Comparison of ENCODE assay signal across 26 cellular contexts in the genomic region with DNA sequence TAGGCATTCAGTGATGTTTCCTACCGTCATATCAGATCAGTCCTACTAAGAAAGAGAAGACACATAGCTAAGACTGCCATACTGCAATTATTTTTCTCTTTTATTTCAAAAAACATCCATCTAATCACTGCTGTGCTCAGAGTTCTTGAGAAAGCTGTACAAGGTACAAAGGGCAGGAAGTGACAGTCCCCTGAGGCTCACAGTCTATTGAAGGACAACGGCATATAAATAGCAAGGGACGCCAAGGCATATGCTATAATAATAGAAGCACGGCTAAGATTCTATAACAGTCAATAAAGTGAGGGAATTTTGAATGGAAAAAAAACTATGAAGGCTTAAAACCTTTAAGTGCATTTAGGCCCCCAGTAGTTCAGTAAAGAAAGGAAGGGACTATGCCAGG.
"Had no signal": no experiment of that assay in that cellular context is flagged by ENCODE, and none has a peak within 500 bp of the region (broad histone marks: within the 10 kb centered on the region; RNA-seq: fewer than 3 reads in every experiment).

No MANE protein-coding gene starts in this region.

- DNase-seq: activated CD4-positive, alpha-beta T cell treated with anti-CD3 and anti-CD28 coated beads for 48 hours; activated CD4-positive, alpha-beta T cell treated with anti-CD3 and anti-CD28 coated beads, Interleukin-2, amount 50 U/mL, for 48 hours; activated CD8-positive, alpha-beta memory T cell treated with anti-CD3 and anti-CD28 coated beads for 24 hours; activated effector memory CD4-positive, alpha-beta T cell treated with Interleukin-2 at 50 U/mL for 16 hours; activated naive CD4-positive, alpha-beta T cell treated with anti-CD3 and anti-CD28 coated beads for 36 hours; activated naive CD8-positive, alpha-beta T cell treated with anti-CD3 and anti-CD28 coated beads for 36 hours; adrenal gland; aorta; body of pancreas; head of caudate nucleus; kidney glomerular epithelial cell; left lung; mucosa of descending colon; retina; sigmoid colon; stimulated activated CD4-positive, alpha-beta T cell treated with anti-CD3 and anti-CD28 coated beads, Interleukin-15, amount 100 ng/mL, for 24 hours; stimulated activated CD4-positive, alpha-beta T cell treated with anti-CD3 and anti-CD28 coated beads, Interleukin-2, amount 100 ng/mL, for 24 hours; stimulated activated naive B cell treated with anti-CD40 and anti-IgM and Interleukin-4, amounts not matched to agents 10 μg/mL and 1 μg/mL and 100 μg/mL, for 72 hours; stomach; T-helper 9 cell; thyroid gland; upper lobe of left lung had no signal

- H3K9me3 ChIP-seq: adrenal gland, body of pancreas, left lung, mucosa of descending colon, neutrophil, sigmoid colon, stomach, thyroid gland, upper lobe of left lung, vagina had no signal

- ATAC-seq: body of pancreas; left lung; mucosa of descending colon; natural killer cell treated with Interleukin-12 subunit alpha and Interleukin-12 subunit beta and Interleukin-15 and Interleukin-18, amount 100 ng/mL, for 72 hours had no signal

- H3K4me1 ChIP-seq: adrenal gland, body of pancreas, left lung, upper lobe of left lung, vagina had no signal

- H3K27me3 ChIP-seq: adrenal gland, body of pancreas, left lung, neutrophil, sigmoid colon, stomach, thyroid gland, upper lobe of left lung, vagina had no signal

- H3K36me3 ChIP-seq: adrenal gland, left lung, neutrophil, sigmoid colon, stomach, thyroid gland, upper lobe of left lung, vagina had no signal

- H3K27ac ChIP-seq: adrenal gland, body of pancreas, coronary artery, left lung, neutrophil, sigmoid colon, stomach, thyroid gland, upper lobe of left lung, vagina had no signal

- H3K4me3 ChIP-seq: adrenal gland, body of pancreas, coronary artery, left lung, mucosa of descending colon, sigmoid colon, stomach, thyroid gland, upper lobe of left lung, vagina had no signal
